Comparison of ENCODE assay signal across 8 cellular contexts in the genomic region with DNA sequence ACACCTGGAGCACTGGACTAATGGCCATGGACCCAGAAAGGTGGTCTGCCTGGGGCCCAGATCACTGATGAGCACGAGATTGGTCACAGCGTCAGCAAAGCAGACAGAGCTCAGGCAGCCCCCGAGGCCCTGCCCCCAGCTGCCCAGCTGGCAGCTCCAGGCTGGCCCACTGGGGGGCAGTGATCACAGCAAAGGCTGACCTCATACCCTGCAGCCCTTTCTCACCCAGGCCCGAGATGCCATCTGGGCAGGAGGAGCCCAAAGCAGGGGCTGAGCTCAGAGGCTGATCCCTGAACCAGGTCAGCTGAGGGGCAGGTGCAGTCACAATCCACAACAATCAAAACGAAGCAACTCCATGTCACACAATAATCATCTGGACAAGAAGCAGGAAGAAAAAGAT.
DNase-seq lines count a peak whose midpoint lies in the region; ATAC-seq and TF ChIP-seq lines count a peak whose summit lies in the region.

No MANE protein-coding gene starts in this region.

- peak overlapping the region; percentile 62 for H3K27ac ChIP-seq in angular gyrus (ENCODE audit: low read depth, low read length)

- DNase-seq in DMS 273 (lab: John Stamatoyannopoulos, UW; ENCODE audit: unreplicated experiment), result peak; percentile 88
- DNase-seq in HuH-7 (ENCODE audit: low spot score), result peak; percentile 63
- DNase-seq in nephron progenitor cell, result no peak
- no peak for DNase-seq in NCI-H128 (lab: John Stamatoyannopoulos, UW; ENCODE audit: unreplicated experiment)
- DNase-seq in CD1c-positive myeloid dendritic cell (ENCODE audit: extremely low spot score), result no peak
- DNase-seq in activated effector memory CD4-positive, alpha-beta T cell treated with Interleukin-2 at 50 U/mL for 16 hours, result no peak

- peaks cover 22% of the 10 kb centered on the region for H3K36me3 Mint-ChIP-seq in nephron progenitor cell (ENCODE audit: low read depth)

- peaks cover 19% of the 10 kb centered on the region for H3K4me1 Mint-ChIP-seq in nephron progenitor cell

- H3K4me3 Mint-ChIP-seq in nephron progenitor cell, result no peak overlapping the region

- ATAC-seq in HG03097 (IDR thresholded peaks at IDR 0.05; ENCODE audit: low FRiP score, unreplicated experiment), result no peak

- no peak overlapping the region for H3K27ac Mint-ChIP-seq in nephron progenitor cell

- TF ChIP-seq CTCF in nephron progenitor cell (IDR thresholded peaks at IDR 0.05), result peak; percentile 26

- peaks cover 13% of the 10 kb centered on the region for H3K27me3 Mint-ChIP-seq in nephron progenitor cell (ENCODE audit: low read depth, poor library complexity)

- no peaks in the 10 kb centered on the region for H3K9me3 Mint-ChIP-seq in nephron progenitor cell

Comparison
In these comparisons a context has a peak if more than half of its experiments do, and no peak if none do; other contexts are left out.
1. DNase-seq: peak in DMS 273 (single experiment) and HuH-7 (single experiment); none in nephron progenitor cell (single experiment), NCI-H128 (single experiment), CD1c-positive myeloid dendritic cell (single experiment) and activated effector memory CD4-positive, alpha-beta T cell treated with Interleukin-2 at 50 U/mL for 16 hours (single experiment).